ENCODE assay signal across 7 cellular contexts in the genomic region with DNA sequence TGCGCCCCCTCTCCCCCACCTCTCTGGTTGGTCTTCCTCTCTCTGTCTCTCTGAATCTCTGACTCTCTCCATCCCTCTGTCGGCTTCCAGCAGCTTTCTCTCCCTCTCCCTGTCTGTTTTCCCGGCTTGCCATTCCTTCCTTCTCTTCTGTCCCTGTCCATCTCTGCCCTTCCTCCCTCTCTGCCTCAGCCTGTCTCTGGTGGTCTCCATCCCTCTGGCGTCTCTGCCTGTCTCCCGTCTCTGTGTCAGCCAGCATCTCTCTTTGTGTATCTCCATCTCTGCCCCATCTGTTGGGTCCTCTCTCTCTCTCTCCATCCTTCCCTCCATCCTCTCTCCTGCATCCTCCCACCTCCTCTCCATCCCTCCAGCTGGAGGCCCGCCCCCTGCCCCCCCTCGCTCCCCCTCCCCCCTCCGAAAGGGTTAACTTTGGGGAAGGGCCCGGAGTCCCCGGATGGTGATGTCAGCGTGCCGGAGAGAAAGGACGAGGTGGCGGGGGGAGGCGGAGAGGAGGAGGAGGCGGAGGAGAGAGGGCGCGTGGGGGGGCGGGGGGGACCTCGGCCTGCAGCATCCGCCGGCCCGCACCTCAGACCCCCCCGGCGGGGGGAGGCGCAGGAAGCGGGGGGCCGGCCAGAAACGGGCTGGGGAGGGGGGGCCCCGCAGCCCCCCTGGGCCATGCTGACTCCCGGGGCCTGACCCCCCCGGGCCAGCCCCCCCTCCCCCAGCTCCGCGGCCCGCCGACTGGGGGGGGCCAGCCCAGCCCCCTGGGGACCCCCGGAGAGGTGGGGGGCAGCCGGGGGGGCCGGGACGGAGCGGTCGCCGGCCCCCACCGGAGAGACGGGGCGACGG. TPM values are rescaled to one million over a fixed set of nuclear protein-coding genes. Genes with fewer than 3 reads are reported as not detected.
A peak's percentile ranks its signal among the peaks of the same experiment; 100 is the strongest.
DNase-seq lines count a peak whose midpoint lies in the region; ATAC-seq and TF ChIP-seq lines count a peak whose summit lies in the region.

Gene BRSK1 (plus strand): TSS at position 450 of the 846 bp plus-strand sequence. CDS start 446 bp downstream, outside the sequence.

- no peaks in the 10 kb centered on the region for H3K36me3 Mint-ChIP-seq in HFFc6 (ENCODE audit: low read depth)

- H3K4me3 ChIP-seq in NT2/D1 (ENCODE audit: insufficient read length, low read depth): peak within 1 kb of the TSS; percentile 40

- peak within 1 kb of the TSS; percentile 82 for H3K4me3 Mint-ChIP-seq in HFFc6

- H3K27ac Mint-ChIP-seq in HFFc6: peak within 1 kb of the TSS; percentile 55

- ATAC-seq in HG03457 (IDR thresholded peaks at IDR 0.05; ENCODE audit: unreplicated experiment) (no peak), HG03108 (IDR thresholded peaks at IDR 0.05; ENCODE audit: unreplicated experiment) (no peak)

- H3K9me3 ChIP-seq in NT2/D1 (ENCODE audit: insufficient read depth, low read length): no peaks in the 10 kb centered on the region

- H3K27me3 ChIP-seq in NT2/D1 (ENCODE audit: insufficient read depth, insufficient read length): no peaks in the 10 kb centered on the region

- no peak for TF ChIP-seq CTCF in HFFc6 (IDR thresholded peaks at IDR 0.05)

- peaks cover 36% of the 10 kb centered on the region for H3K4me1 Mint-ChIP-seq in HFFc6 (ENCODE audit: low read depth)

- DNase-seq in HFFc6 (peak; percentile 39), NT2/D1 (ENCODE audit: low read depth, low spot score) (no peak), hepatic stellate cell (ENCODE audit: low spot score) (peak; percentile 68)
- DNase-seq in activated naive CD8-positive, alpha-beta T cell treated with anti-CD3 and anti-CD28 coated beads, Interleukin-2, amount 50 U/mL, for 16 hours (ENCODE audit: low read depth, low spot score): peak; percentile 9
- peak; percentile 48 for DNase-seq in stimulated activated CD4-positive, alpha-beta T cell treated with anti-CD3 and anti-CD28 coated beads, Interleukin-12 subunit alpha, Interleukin-12 subunit beta, amount 100 ng/mL, for 4 hours

- peaks cover 14% of the 10 kb centered on the region for H3K36me3 ChIP-seq in NT2/D1 (ENCODE audit: insufficient read depth, insufficient read length, low read length)

- peaks cover 4% of the 10 kb centered on the region for H3K4me1 ChIP-seq in NT2/D1 (ENCODE audit: insufficient read depth, insufficient read length)

- peaks cover 4% of the 10 kb centered on the region; the same call in 1 of the 2 replicates for H3K27me3 Mint-ChIP-seq in HFFc6 (ENCODE audit: insufficient read depth)

- peak within 1 kb of the TSS; percentile 72 for H3K9ac ChIP-seq in NT2/D1 (ENCODE audit: insufficient read length, low read depth)

- H3K9me3 Mint-ChIP-seq in HFFc6: no peaks in the 10 kb centered on the region

RNA-seq across cellular contexts. Expression of gene BRSK1, which starts in this region (rescaled TPM):
- 10 to 100 TPM; 10.9 to 12.0 (median 11.3) TPM for total RNA-seq in HFFc6 (2021; fragmentation: NEBNext Ultra II Directional; extraction: Animal tissue kit (Norgen Biotek cat#: 25700))
